Comparison of ENCODE assay signal across 21 cellular contexts in the genomic region with DNA sequence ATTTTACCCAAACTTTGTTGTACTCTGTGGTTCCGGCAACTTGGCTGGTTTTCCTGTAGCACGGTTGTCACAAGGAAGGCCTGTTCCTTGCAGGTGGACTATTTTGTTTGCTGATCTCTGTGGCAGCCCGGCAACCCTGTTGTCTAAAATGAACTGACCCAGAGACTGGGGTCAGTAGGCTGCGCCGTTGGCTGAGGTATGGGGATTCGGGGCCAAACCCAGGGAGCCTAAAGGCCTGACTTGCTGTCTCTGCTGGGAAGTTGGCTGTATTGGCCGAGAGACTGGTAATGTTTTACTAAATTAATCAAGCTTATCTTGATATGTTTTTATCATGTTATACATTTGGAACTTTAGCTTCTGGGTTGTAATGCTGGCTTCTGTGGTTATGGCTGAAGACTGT. TPM values are rescaled to one million over a fixed set of nuclear protein-coding genes. Genes with fewer than 3 reads are reported as not detected.
DNase-seq lines count a peak whose midpoint lies in the region; ATAC-seq, FAIRE-seq and TF ChIP-seq lines count a peak whose summit lies in the region.
"Had no signal": no experiment of that assay in that cellular context is flagged by ENCODE, and none has a peak within 500 bp of the region (broad histone marks: within the 10 kb centered on the region; RNA-seq: fewer than 3 reads in every experiment).

No MANE protein-coding gene starts in this region.

- no peak overlapping the region for H3K27ac Mint-ChIP-seq in activated naive CD4-positive, alpha-beta T cell treated with anti-CD3 and anti-CD28 coated beads, Interleukin-2, amount 50 U/mL, for 72 hours

- no peak for TF ChIP-seq CTCF in LNCaP clone FGC (IDR thresholded peaks at IDR 0.05; ENCODE audit: control insufficient read depth, extremely low read depth, insufficient read depth)
- no peak for TF ChIP-seq CTCF in body of pancreas (IDR thresholded peaks at IDR 0.05)
- TF ChIP-seq CTCF in right lobe of liver (IDR thresholded peaks at IDR 0.05), result no peak
- no peak for TF ChIP-seq CTCF in testis (IDR thresholded peaks at IDR 0.05)

- no peaks in the 10 kb centered on the region for H3K9me3 Mint-ChIP-seq in activated naive CD4-positive, alpha-beta T cell treated with anti-CD3 and anti-CD28 coated beads, Interleukin-2, amount 50 U/mL, for 72 hours

- TF ChIP-seq POLR2A in body of pancreas (IDR thresholded peaks at IDR 0.05) (no peak), right lobe of liver (IDR thresholded peaks at IDR 0.05) (no peak), testis (IDR thresholded peaks at IDR 0.05) (no peak)

- H3K36me3 Mint-ChIP-seq in activated naive CD4-positive, alpha-beta T cell treated with anti-CD3 and anti-CD28 coated beads, Interleukin-2, amount 50 U/mL, for 72 hours, result no peaks in the 10 kb centered on the region
- H3K36me3 Mint-ChIP-seq: CD4-positive, CD25-positive, alpha-beta regulatory T cell had no signal

- H3K9me3 ChIP-seq in body of pancreas, result no peaks in the 10 kb centered on the region
- no peaks in the 10 kb centered on the region for H3K9me3 ChIP-seq in right lobe of liver
- no peaks in the 10 kb centered on the region for H3K9me3 ChIP-seq in small intestine (ENCODE audit: control insufficient read depth, low read depth)
- no peaks in the 10 kb centered on the region for H3K9me3 ChIP-seq in testis
- H3K9me3 ChIP-seq: Caco-2, Peyer's patch had no signal

- intact Hi-C loops in body of pancreas (cut with DNase I), result no loop called here
- intact Hi-C loops in right lobe of liver (cut with DNase I), result no loop called here
- intact Hi-C loops in testis (cut with DNase I; ENCODE audit: low total_unique reads), result no loop called here

- DNase-seq in LNCaP clone FGC (ENCODE audit: low read depth) (peak; percentile 71), body of pancreas (peak; percentile 61 to 80 (median 72)), right lobe of liver (peak; percentile 82 to 95 (median 93)), small intestine (peak; percentile 59), testis (no peak)
- DNase-seq in activated naive CD4-positive, alpha-beta T cell treated with anti-CD3 and anti-CD28 coated beads, Interleukin-2, amount 50 U/mL, for 72 hours (ENCODE audit: low spot score in 2 of 2), result no peak
- DNase-seq: ACHN; Caco-2; CD4-positive, CD25-positive, alpha-beta regulatory T cell; EL; NCI-H1417 treated with DMSO at 0.1 percent for 48 hours; NCI-H2029; NCI-H2171 treated with DMSO at 0.1 percent for 48 hours; NCI-H446 treated with DMSO at 0.1 percent for 48 hours; NCI-H82; Peyer's patch had no signal

- H3K36me3 ChIP-seq in body of pancreas (replicated peaks in 1 of 2; ENCODE audit: insufficient read depth in 1 of 2, low read depth in 2 of 2) (no peaks in the 10 kb centered on the region), right lobe of liver (no peaks in the 10 kb centered on the region), small intestine (ENCODE audit: control insufficient read depth in 2 of 2, insufficient read depth in 2 of 2, low read length in 2 of 2) (no peaks in the 10 kb centered on the region), testis (ENCODE audit: low read depth, missing control alignments) (no peaks in the 10 kb centered on the region)
- H3K36me3 ChIP-seq: Peyer's patch had no signal

- no peaks in the 10 kb centered on the region for H3K27me3 ChIP-seq in body of pancreas
- no peaks in the 10 kb centered on the region for H3K27me3 ChIP-seq in right lobe of liver
- no peaks in the 10 kb centered on the region for H3K27me3 ChIP-seq in small intestine (ENCODE audit: control insufficient read depth in 2 of 2, insufficient read depth in 2 of 2, low read length in 2 of 2)
- H3K27me3 ChIP-seq in testis, result no peaks in the 10 kb centered on the region
- H3K27me3 ChIP-seq: Peyer's patch had no signal

- 10 to 17% methylated on average over 5 to 7 of the region's 7 CpGs for WGBS in body of pancreas, 2 donors
- WGBS in right lobe of liver (ENCODE audit: insufficient coverage, low coverage, low lambda C conversion rate, missing lambda C conversion rate), result 17% methylated on average over 7 of the region's 7 CpGs
- 17 to 55% (median 32%) methylated on average over 7 of the region's 7 CpGs for WGBS in small intestine, 3 donors
- WGBS in testis, 2 donors, result 84 to 93% methylated on average over 7 of the region's 7 CpGs

- no peak for FAIRE-seq in small intestine (lab: Jason Lieb, UNC)
- FAIRE-seq: H54, K562 had no signal

- H3K4me1 ChIP-seq in body of pancreas (peaks cover 23% of the 10 kb centered on the region), right lobe of liver (peaks cover 0 to 20% (median 7%) of the 10 kb centered on the region in 4 donors), small intestine (ENCODE audit: control insufficient read depth in 2 of 2, insufficient read depth in 1 of 2, low read depth in 1 of 2, low read length in 1 of 2) (no peaks in the 10 kb centered on the region), testis (no peaks in the 10 kb centered on the region)
- H3K4me1 ChIP-seq: Peyer's patch had no signal

- peak overlapping the region in 3 of 4 donors; percentile 32 to 73 (median 67) for H3K27ac ChIP-seq in body of pancreas
- peak overlapping the region in 2 of 3 donors; percentile 81 to 83 for H3K27ac ChIP-seq in right lobe of liver
- H3K27ac ChIP-seq in small intestine (ENCODE audit: low read depth in 1 of 2, low read length in 1 of 2), result no peak overlapping the region
- H3K27ac ChIP-seq in testis, result no peak overlapping the region
- H3K27ac ChIP-seq: Peyer's patch had no signal

- H3K4me3 ChIP-seq in LNCaP clone FGC (ENCODE audit: low read depth, low read length) (no peak overlapping the region), body of pancreas (no peak overlapping the region), right lobe of liver (peak overlapping the region in 2 of 3 donors; percentile 20 to 31), small intestine (ENCODE audit: low read depth in 1 of 2, low read length in 2 of 2) (no peak overlapping the region), testis (no peak overlapping the region)
- H3K4me3 ChIP-seq: K562, Peyer's patch had no signal

- peak; percentile 92 for ATAC-seq in body of pancreas
- peak; percentile 98 to 99 (median 99) for ATAC-seq in right lobe of liver
- ATAC-seq in activated naive CD4-positive, alpha-beta T cell treated with anti-CD3 and anti-CD28 coated beads, Interleukin-2, amount 50 U/mL, for 72 hours, result no peak
- no peak for ATAC-seq in GM18861 (IDR thresholded peaks at IDR 0.05; ENCODE audit: unreplicated experiment)
- no peak for ATAC-seq in HG03095 (IDR thresholded peaks at IDR 0.05; ENCODE audit: unreplicated experiment)
- ATAC-seq: K562, Right ventricle myocardium inferior had no signal

RNA-seq across cellular contexts. Expression of a gene that starts 13.8 kb away (rescaled TPM):
- total RNA-seq in body of pancreas (under 1 TPM; 0.26 to 0.66 TPM), right lobe of liver (not detected), testis (10 to 100 TPM; 15.6 to 21.7 TPM)
- polyA plus RNA-seq in small intestine (1 to 10 TPM in 1 of 3 donors, under 1 TPM in 1, not detected in 1; 0.46 to 1.6 TPM), testis (ENCODE audit: insufficient read depth, low read depth, low replicate concordance) (2.6 TPM)
- not detected for total RNA-seq in activated naive CD4-positive, alpha-beta T cell treated with anti-CD3 and anti-CD28 coated beads, Interleukin-2, amount 50 U/mL, for 72 hours
- total RNA-seq: Caco-2, K562 had no signal
- polyA plus RNA-seq: CD4-positive, CD25-positive, alpha-beta regulatory T cell; K562 had no signal

RNA-seq across cellular contexts. Expression of a gene that starts 23.6 kb away (rescaled TPM):
- 10 to 100 TPM; 25.7 to 25.9 TPM for total RNA-seq in body of pancreas
- total RNA-seq in right lobe of liver, result 10 to 100 TPM; 17.4 to 29.7 (median 21.0) TPM
- polyA plus RNA-seq in small intestine, result 10 to 100 TPM; 49.2 to 65.1 (median 61.7) TPM
- total RNA-seq in testis, result 10 to 100 TPM; 52.6 to 64.5 TPM
- polyA plus RNA-seq in testis (ENCODE audit: insufficient read depth, low read depth, low replicate concordance), result 64.5 TPM
- 10 to 100 TPM; 28.5 to 46.8 TPM for total RNA-seq in activated naive CD4-positive, alpha-beta T cell treated with anti-CD3 and anti-CD28 coated beads, Interleukin-2, amount 50 U/mL, for 72 hours

RNA-seq across cellular contexts. Expression of a gene that starts 42.1 kb away (rescaled TPM):
- 100 to 1,000 TPM in 1 of 2 donors, 10 to 100 TPM in 1; 36.6 to 253 TPM for total RNA-seq in body of pancreas
- total RNA-seq in right lobe of liver, result 1 to 10 TPM; 5.0 to 8.8 (median 7.7) TPM
- polyA plus RNA-seq in small intestine, result 100 to 1,000 TPM in 1 of 3 donors, 10 to 100 TPM in 1, 1 to 10 TPM in 1; 6.7 to 100 (median 15.1) TPM
- 10 to 100 TPM; 55.1 to 88.5 TPM for total RNA-seq in testis
- polyA plus RNA-seq in testis (ENCODE audit: insufficient read depth, low read depth, low replicate concordance), result 41.5 TPM
- 10 to 100 TPM; 29.8 to 76.0 TPM for total RNA-seq in activated naive CD4-positive, alpha-beta T cell treated with anti-CD3 and anti-CD28 coated beads, Interleukin-2, amount 50 U/mL, for 72 hours

Comparison
In these comparisons a context has a peak if more than half of its experiments do, and no peak if none do; other contexts are left out.
1. DNase-seq: peak in LNCaP clone FGC (single experiment), body of pancreas (4 of 4), right lobe of liver (3 of 3) and small intestine (single experiment); none in testis (single experiment) and activated naive CD4-positive, alpha-beta T cell treated with anti-CD3 and anti-CD28 coated beads, Interleukin-2, amount 50 U/mL, for 72 hours (0 of 2).
2. H3K4me3 ChIP-seq: peak in right lobe of liver (2 of 3); none in LNCaP clone FGC (single experiment), body of pancreas (0 of 2), small intestine (0 of 2) and testis (0 of 2).
3. ATAC-seq: peak in body of pancreas (single experiment) and right lobe of liver (4 of 4); none in activated naive CD4-positive, alpha-beta T cell treated with anti-CD3 and anti-CD28 coated beads, Interleukin-2, amount 50 U/mL, for 72 hours (0 of 2), GM18861 (single experiment) and HG03095 (single experiment).
4. H3K27ac ChIP-seq: peak in body of pancreas (3 of 4) and right lobe of liver (2 of 3); none in small intestine (0 of 2) and testis (0 of 2).
5. RNA of a gene that starts 13.8 kb away (total RNA-seq): 15.6 to 21.7 TPM in testis; 0.26 to 0.66 TPM in body of pancreas, not detected in right lobe of liver and not detected in activated naive CD4-positive, alpha-beta T cell treated with anti-CD3 and anti-CD28 coated beads, Interleukin-2, amount 50 U/mL, for 72 hours; every median in the first group is over 4 times any median in the second.